ENCODE assay signal across 8 cellular contexts in genomic region chr2:120175000-120175581, GRCh38. TPM values are rescaled to one million over a fixed set of nuclear protein-coding genes. Genes with fewer than 3 reads are reported as not detected.
A peak's percentile ranks its signal among the peaks of the same experiment; 100 is the strongest.
DNase-seq lines count a peak whose midpoint lies in the region; ATAC-seq and FAIRE-seq lines count a peak whose summit lies in the region.

No MANE protein-coding gene starts in this region.

- H3K4me1 Mint-ChIP-seq in activated CD4-positive, alpha-beta T cell treated with anti-CD3 and anti-CD28 coated beads, Interleukin-2, amount 10 ng/mL, durations not matched to agents 7 days and 5 days = peaks cover 50% of the 10 kb centered on the region

- H3K9me3 ChIP-seq in SJCRH30 (replicated peaks) = no peaks in the 10 kb centered on the region

- H3K4me3 ChIP-seq in SJCRH30 = no peak overlapping the region

- H3K27ac ChIP-seq in SJCRH30 = no peak overlapping the region

- no peak overlapping the region for H3K27ac Mint-ChIP-seq in activated CD4-positive, alpha-beta T cell treated with anti-CD3 and anti-CD28 coated beads, Interleukin-2, amount 10 ng/mL, durations not matched to agents 7 days and 5 days

- peaks cover 2% of the 10 kb centered on the region for H3K9me3 Mint-ChIP-seq in activated CD4-positive, alpha-beta T cell treated with anti-CD3 and anti-CD28 coated beads, Interleukin-2, amount 10 ng/mL, durations not matched to agents 7 days and 5 days

- H3K4me1 ChIP-seq in SJCRH30 = no peaks in the 10 kb centered on the region

- CTCF ChIA-PET in activated CD4-positive, alpha-beta T cell treated with anti-CD3 and anti-CD28 coated beads, Interleukin-2, amount 10 ng/mL, durations not matched to agents 7 days and 5 days (lab: Charles Lee) = interaction anchor here (0.6 to 3.1 kb wide), 18 partner anchors 11 to 802 kb away, joined by 3 to 13 read pairs (median 4); partner anchors contain the start of gene TMEM185B

- no peaks in the 10 kb centered on the region for H3K36me3 ChIP-seq in SJCRH30

- no peak overlapping the region for H3K4me3 Mint-ChIP-seq in activated CD4-positive, alpha-beta T cell treated with anti-CD3 and anti-CD28 coated beads, Interleukin-2, amount 10 ng/mL, durations not matched to agents 7 days and 5 days

- no peaks in the 10 kb centered on the region for H3K27me3 ChIP-seq in SJCRH30

- POLR2A ChIA-PET in activated CD4-positive, alpha-beta T cell treated with anti-CD3 and anti-CD28 coated beads, Interleukin-2, amount 10 ng/mL, durations not matched to agents 7 days and 5 days (lab: Charles Lee) = no interaction called here

- ATAC-seq in GM18502 (IDR thresholded peaks at IDR 0.05; ENCODE audit: poor library complexity, unreplicated experiment) = no peak
- ATAC-seq in GM18867 (IDR thresholded peaks at IDR 0.05; ENCODE audit: unreplicated experiment) = no peak

- H3K36me3 Mint-ChIP-seq in activated CD4-positive, alpha-beta T cell treated with anti-CD3 and anti-CD28 coated beads, Interleukin-2, amount 10 ng/mL, durations not matched to agents 7 days and 5 days (ENCODE audit: low read depth) = peaks cover 43% of the 10 kb centered on the region

- peak; percentile 67 for FAIRE-seq in endometrium (lab: Jason Lieb, UNC)

- peak; percentile 46 for DNase-seq in activated CD4-positive, alpha-beta T cell treated with anti-CD3 and anti-CD28 coated beads, Interleukin-2, amount 10 ng/mL, durations not matched to agents 7 days and 5 days
- DNase-seq in activated CD4-positive, alpha-beta T cell treated with anti-CD3 and anti-CD28 coated beads, Interleukin-2, amount 50 U/mL, for 4 hours = no peak
- DNase-seq in M059J (ENCODE audit: low read depth) (peak; percentile 61), SJCRH30 (peak; percentile 12 to 80), midbrain (lab: John Stamatoyannopoulos, UW) (peak; percentile 76)

- H3K27me3 Mint-ChIP-seq in activated CD4-positive, alpha-beta T cell treated with anti-CD3 and anti-CD28 coated beads, Interleukin-2, amount 10 ng/mL, durations not matched to agents 7 days and 5 days = no peaks in the 10 kb centered on the region

RNA-seq across cellular contexts. Expression of gene TMEM185B, which starts 48.1 kb away (rescaled TPM):
- total RNA-seq in activated CD4-positive, alpha-beta T cell treated with anti-CD3 and anti-CD28 coated beads, Interleukin-2, amount 10 ng/mL, durations not matched to agents 7 days and 5 days = 10 to 100 TPM; 20.8 to 21.3 TPM
- 22.3 and 32.6 TPM in 2 replicates for total RNA-seq in M059J (2014; rRNA removed; shearing (Covaris generic))
- total RNA-seq in SJCRH30 (2014; rRNA removed; shearing (Covaris generic)) = 1.5 and 1.6 TPM in 2 replicates

Comparison
In these comparisons a context has a peak if more than half of its experiments do, and no peak if none do; other contexts are left out.
1. DNase-seq: peak in activated CD4-positive, alpha-beta T cell treated with anti-CD3 and anti-CD28 coated beads, Interleukin-2, amount 10 ng/mL, durations not matched to agents 7 days and 5 days (single experiment), M059J (single experiment), SJCRH30 (2 of 2) and midbrain (single experiment); none in activated CD4-positive, alpha-beta T cell treated with anti-CD3 and anti-CD28 coated beads, Interleukin-2, amount 50 U/mL, for 4 hours (0 of 2).